In genomic region chr2:10042301-10043161, GRCh38 we compare ENCODE assay signal across 7 cellular contexts. TPM values are rescaled to one million over a fixed set of nuclear protein-coding genes. Genes with fewer than 3 reads are reported as not detected.
A peak's percentile ranks its signal among the peaks of the same experiment; 100 is the strongest.
DNase-seq lines count a peak whose midpoint lies in the region; ATAC-seq, FAIRE-seq and TF ChIP-seq lines count a peak whose summit lies in the region.

No MANE protein-coding gene starts in this region.

- no peak for TF ChIP-seq RAD21 in HCT116 (IDR thresholded peaks at IDR 0.05; ENCODE audit: low read depth)

- POLR2A ChIA-PET in HCT116 (lab: Charles Lee) = no interaction called here

- CTCF ChIA-PET in HCT116 (lab: Charles Lee) = no interaction called here

- TF ChIP-seq CTCF in HCT116 (IDR thresholded peaks at IDR 0.05 in 2 of 3, conservative IDR thresholded peaks at IDR 0.05 in 1 of 3; ENCODE audit: borderline replicate concordance in 1 of 3, insufficient read depth in 1 of 3, low read depth in 2 of 3, low read length in 2 of 3) (no peak), coronary artery (IDR thresholded peaks at IDR 0.05) (no peak), kidney (IDR thresholded peaks at IDR 0.05; ENCODE audit: borderline replicate concordance, extremely low read depth, insufficient read depth) (no peak)

- no peak overlapping the region for H2AFZ ChIP-seq in HCT116 (ENCODE audit: low read depth, low read length, poor library complexity, severe bottlenecking)

- no peaks in the 10 kb centered on the region for H4K20me1 ChIP-seq in HCT116 (ENCODE audit: insufficient read depth)

- no peak for FAIRE-seq in kidney (lab: Jason Lieb, UNC)

- ATAC-seq in HCT116 (no peak), T-helper 17 cell (no peak), HG03565 (IDR thresholded peaks at IDR 0.05; ENCODE audit: unreplicated experiment) (no peak)

- H3K4me3 ChIP-seq in HCT116 (replicated peaks in 1 of 2; ENCODE audit: low read depth in 1 of 2, low read length in 2 of 2) (no peak overlapping the region), coronary artery (peak overlapping the region; percentile 93), kidney (ENCODE audit: low read length in 2 of 2) (peak overlapping the region; percentile 71 to 73), skin epidermis (peak overlapping the region; percentile 22 to 46 (median 32))

- H3K36me3 ChIP-seq in HCT116 (ENCODE audit: control insufficient read depth in 1 of 2, insufficient read depth in 2 of 2, low read length in 2 of 2) (no peaks in the 10 kb centered on the region), kidney (ENCODE audit: control insufficient read depth in 1 of 2, insufficient read depth in 2 of 2, low read length in 2 of 2) (peaks cover 3 to 8% of the 10 kb centered on the region in 2 donors)

- H3K4me1 Mint-ChIP-seq in T-helper 17 cell = peaks cover 28% of the 10 kb centered on the region

- H3K4me3 Mint-ChIP-seq in T-helper 17 cell = peak overlapping the region; percentile 90

- BruUV-seq in HCT116 (replicated peaks; lab: Mats Ljungman, UMichigan) = TSS peak; percentile 45

- H3K9me3 ChIP-seq in HCT116 (ENCODE audit: control insufficient read depth in 1 of 2, insufficient read depth in 1 of 2, low read depth in 1 of 2, low read length in 2 of 2) (peaks cover 4 to 8% of the 10 kb centered on the region in 2 experiments; a peak in 1 of 4 replicates), T-helper 17 cell (ENCODE audit: control insufficient read depth, low read length, poor library complexity, severe bottlenecking) (no peaks in the 10 kb centered on the region), kidney (ENCODE audit: control insufficient read depth in 1 of 2, low read length in 2 of 2) (no peaks in the 10 kb centered on the region)

- no peaks in the 10 kb centered on the region for H3K36me3 Mint-ChIP-seq in T-helper 17 cell (ENCODE audit: low read depth)

- H3K4me2 ChIP-seq in HCT116 (ENCODE audit: low read length) = no peak overlapping the region

- H3K4me1 ChIP-seq in HCT116 (ENCODE audit: control insufficient read depth in 1 of 2, insufficient read depth in 2 of 2, low read length in 2 of 2) = peaks cover 3 to 21% of the 10 kb centered on the region in 2 experiments; a peak in 2 of 4 replicates
- peaks cover 31% of the 10 kb centered on the region in 2 donors for H3K4me1 ChIP-seq in kidney (ENCODE audit: control insufficient read depth in 1 of 2, insufficient read depth in 1 of 2, low read depth in 1 of 2, low read length in 2 of 2)

- H3K27ac ChIP-seq in HCT116 (ENCODE audit: low read depth, low read length) (no peak overlapping the region), coronary artery (peak overlapping the region; percentile 87 to 100), kidney (ENCODE audit: low read depth in 2 of 2, low read length in 2 of 2) (peak overlapping the region; percentile 96 to 99), skin epidermis (peak overlapping the region; percentile 43 to 95 (median 76))

- H3K9me2 ChIP-seq in HCT116 (ENCODE audit: insufficient read depth) = no peaks in the 10 kb centered on the region

- H3K27me3 Mint-ChIP-seq in T-helper 17 cell = no peaks in the 10 kb centered on the region

- intact Hi-C loops in HCT116 (cut with micrococcal nuclease) = loop anchor here (10.0 kb wide), 1 partner anchor 488 kb away; the partner anchor contains the start of gene ADAM17
- intact Hi-C loops in kidney (cut with DNase I) = no loop called here

- no peak for TF ChIP-seq POLR2A in HCT116 (IDR thresholded peaks at IDR 0.05; ENCODE audit: borderline replicate concordance, extremely low read depth, insufficient read depth, insufficient read length)

- H3K79me2 ChIP-seq in HCT116 (ENCODE audit: insufficient read depth, low read length) = no peaks in the 10 kb centered on the region

- H3K27me3 ChIP-seq in HCT116 (ENCODE audit: insufficient read depth, low read length) = no peaks in the 10 kb centered on the region

- H3K9ac ChIP-seq in HCT116 (ENCODE audit: low read length) (no peak overlapping the region), kidney (ENCODE audit: low read length in 2 of 2) (peak overlapping the region; percentile 46 to 75)

- DNase-seq in HCT116 (ENCODE audit: low read depth, low spot score) (no peak), T-helper 17 cell (peak; percentile 26 to 33 (median 28)), coronary artery (ENCODE audit: low spot score) (peak; percentile 95), kidney (peak; percentile 96), middle frontal gyrus (ENCODE audit: extremely low spot score, low spot score) (no peak)

- peak overlapping the region; percentile 88 for H3K27ac Mint-ChIP-seq in T-helper 17 cell

- RAD21 ChIA-PET in HCT116 (lab: Charles Lee; ENCODE audit: low non-redundant PET in 1 of 2, low total read pairs in 2 of 2, uncharacterized antibody in 2 of 2, unreplicated experiment in 2 of 2) = no interaction called here

TF ChIP-seq in HCT116, 20 proteins besides CTCF, POLR2A, EP300 and RAD21:
- TF ChIP-seq EZH2phosphoT487 (IDR thresholded peaks at IDR 0.05; ENCODE audit: borderline replicate concordance) (no peak), REST (IDR thresholded peaks at IDR 0.05; ENCODE audit: low read depth) (no peak), ZBTB33 (IDR thresholded peaks at IDR 0.05; ENCODE audit: extremely low read depth, insufficient replicate concordance, low read length) (no peak), ATF3 (IDR thresholded peaks at IDR 0.05) (no peak), ELF1 (IDR thresholded peaks at IDR 0.05; ENCODE audit: borderline replicate concordance, low read depth) (no peak), SIN3A (IDR thresholded peaks at IDR 0.05; ENCODE audit: low read depth) (no peak), CEBPB (IDR thresholded peaks at IDR 0.05; ENCODE audit: low read depth) (no peak), FOSL1 (IDR thresholded peaks at IDR 0.05; ENCODE audit: low read depth) (no peak)

RNA-seq across cellular contexts. Expression of gene KLF11, which starts 0.8 kb away (rescaled TPM):
- 9.0 TPM for total RNA-seq in HCT116 (2021; ENCODE audit: unreplicated experiment)
- 7.2 and 10.5 TPM in 2 replicates for polyA plus RNA-seq in HCT116 (2012)
- total RNA-seq in T-helper 17 cell = 10 to 100 TPM; 38.0 to 44.5 TPM
- 34.0 TPM for total RNA-seq in kidney
- 9.4 TPM for polyA plus RNA-seq in kidney (ENCODE audit: insufficient read depth, low read depth, low replicate concordance)

RNA-seq across cellular contexts. Expression of gene CYS1, which starts 37.7 kb away (rescaled TPM):
- 3.7 TPM for total RNA-seq in HCT116 (2021; ENCODE audit: unreplicated experiment)
- polyA plus RNA-seq in HCT116 (2012) = 3.0 and 3.3 TPM in 2 replicates
- total RNA-seq in T-helper 17 cell = not detected
- 245 TPM for total RNA-seq in kidney
- 276 TPM for polyA plus RNA-seq in kidney (ENCODE audit: insufficient read depth, low read depth, low replicate concordance)

Comparison
In these comparisons a context has a peak if more than half of its experiments do, and no peak if none do; other contexts are left out.
1. DNase-seq: peak in T-helper 17 cell (3 of 3), coronary artery (single experiment) and kidney (single experiment); none in HCT116 (single experiment) and middle frontal gyrus (single experiment).
2. H3K4me3 ChIP-seq: peak in coronary artery (single experiment), kidney (2 of 2) and skin epidermis (7 of 7); none in HCT116 (0 of 2).
3. RNA of gene CYS1, which starts 37.7 kb away (total RNA-seq): 245 TPM in kidney (single experiment); 3.7 TPM in HCT116 (single experiment) and not detected in T-helper 17 cell; every median in the first group is over 10 times any median in the second.